ENCODE assay signal across 8 cellular contexts in the genomic region with DNA sequence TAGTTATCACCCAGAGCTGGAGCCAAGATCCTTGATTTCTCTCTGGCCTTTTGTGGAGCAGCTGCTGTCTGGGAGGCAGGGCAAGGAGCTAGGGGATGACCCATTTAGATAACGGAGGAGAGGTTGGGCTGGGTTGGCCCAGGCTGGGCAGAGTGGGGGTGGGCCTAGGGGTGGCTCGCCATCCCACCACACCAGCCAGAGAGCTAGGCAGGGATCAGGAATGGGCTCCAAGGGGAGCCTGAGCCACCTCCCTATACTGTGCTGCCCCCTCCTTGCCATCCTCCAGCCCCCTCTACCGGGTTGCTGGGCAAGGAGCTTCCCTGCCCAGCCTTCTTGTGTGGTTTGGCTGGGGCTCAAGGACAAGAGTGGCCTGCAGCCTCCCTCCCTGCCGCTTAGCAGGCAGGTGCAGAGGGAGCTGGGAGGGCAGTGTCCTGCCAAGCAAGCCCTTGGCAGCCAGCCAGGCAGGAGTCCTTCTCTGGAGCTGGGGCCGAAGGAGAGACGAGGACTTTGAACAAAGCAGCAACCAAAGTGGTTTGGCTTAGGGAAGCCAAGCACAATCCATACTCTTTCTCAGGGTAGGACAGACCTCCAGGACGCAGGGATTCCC. TPM values are rescaled to one million over a fixed set of nuclear protein-coding genes. Genes with fewer than 3 reads are reported as not detected.
DNase-seq lines count a peak whose midpoint lies in the region; ATAC-seq, FAIRE-seq and TF ChIP-seq lines count a peak whose summit lies in the region.

No MANE protein-coding gene starts in this region.

- DNase-seq in Caki2 (ENCODE audit: low read depth) (peak; percentile 84), NCI-H2029 (lab: John Stamatoyannopoulos, UW) (peak; percentile 95), astrocyte of the cerebellum (ENCODE audit: low read depth) (no peak), HepG2 (ENCODE audit: low spot score) (peak; percentile 59), transverse colon (peak; percentile 93), AG08396 (ENCODE audit: low spot score) (no peak)
- DNase-seq in activated naive CD4-positive, alpha-beta T cell (lab: John Stamatoyannopoulos, UW): no peak

- TF ChIP-seq EP300 in HepG2 (IDR thresholded peaks at IDR 0.05; ENCODE audit: low read depth in 2 of 2, low read length in 2 of 2) (no peak), HepG2 (CRISPR knock-in tag; IDR thresholded peaks at IDR 0.05; ENCODE audit: borderline replicate concordance) (no peak), transverse colon (IDR thresholded peaks at IDR 0.05; ENCODE audit: low read depth) (no peak)

- H3K4me3 ChIP-seq in astrocyte of the cerebellum (ENCODE audit: low read depth, low read length) (no peak overlapping the region), HepG2 (replicated peaks in 1 of 3; ENCODE audit: insufficient read depth in 1 of 3, low read depth in 2 of 3, low read length in 3 of 3) (peak overlapping the region; percentile 43 to 64 (median 54); a peak in 5 of 6 replicates), transverse colon (peak overlapping the region in 2 of 4 donors; percentile 17 to 43)

- POLR2A ChIA-PET in HepG2 (lab: Yijun Ruan, JAX): interaction anchor here (1.2 to 3.9 kb wide), 9 partner anchors 16 to 196 kb away, joined by 3 to 71 read pairs (median 22); a partner anchor contains a TSS

- H4K20me1 ChIP-seq in HepG2 (ENCODE audit: insufficient read depth, low read length): no peaks in the 10 kb centered on the region; the same call in 1 of the 2 replicates

- intact Hi-C loops in HepG2 (cut with micrococcal nuclease; ENCODE audit: unreplicated experiment): loop anchor here (5.0 kb wide), 1 partner anchor 195 kb away; a partner anchor contains a TSS
- intact Hi-C loops in transverse colon (cut with DNase I; ENCODE audit: low total_unique reads): no loop called here

- peak; percentile 5 for ATAC-seq in HepG2
- ATAC-seq in GM21825 (IDR thresholded peaks at IDR 0.05; ENCODE audit: unreplicated experiment): no peak

- H3K4me2 ChIP-seq in HepG2 (ENCODE audit: low read depth, low read length): peak overlapping the region; percentile 95

- 17% methylated on average over 3 of the region's 7 CpGs for WGBS in HepG2 (ENCODE audit: low lambda C conversion rate)
- 17% methylated on average over 5 of the region's 7 CpGs; no CpG with 5 or more reads in 1 of the 2 donors for WGBS in transverse colon (ENCODE audit: low coverage in 1 of 2), 2 donors

- TF ChIP-seq POLR2A in HepG2 (IDR thresholded peaks at IDR 0.05; ENCODE audit: insufficient read depth in 1 of 2, low read depth in 2 of 2, low read length in 2 of 2): no peak
- peak; percentile 33 for TF ChIP-seq POLR2A in transverse colon (IDR thresholded peaks at IDR 0.05)

- FAIRE-seq in HepG2 (lab: Jason Lieb, UNC): peak; percentile 40

- no peaks in the 10 kb centered on the region for H3K9me3 ChIP-seq in HepG2 (ENCODE audit: low read length)
- H3K9me3 ChIP-seq in transverse colon: no peaks in the 10 kb centered on the region

- no TSS peak for BruUV-seq in HepG2 (replicated peaks; lab: Mats Ljungman, UMichigan)

- TF ChIP-seq CTCF in astrocyte of the cerebellum (IDR thresholded peaks at IDR 0.05; ENCODE audit: low read depth, low read length, missing control alignments): peak; percentile 12
- peak; percentile 45; the same call in 1 of the 2 replicates for TF ChIP-seq CTCF in HepG2 (CRISPR knock-in tag; IDR thresholded peaks at IDR 0.05)
- no peak for TF ChIP-seq CTCF in transverse colon (IDR thresholded peaks at IDR 0.05)

- no peak overlapping the region for H2AFZ ChIP-seq in HepG2 (ENCODE audit: low read length)

- H3K4me1 ChIP-seq in HepG2 (ENCODE audit: insufficient read depth, low read length) (peaks cover 86% of the 10 kb centered on the region), transverse colon (peaks cover 48 to 85% (median 65%) of the 10 kb centered on the region in 4 donors)

- H3K27me3 ChIP-seq in HepG2 (ENCODE audit: control insufficient read depth in 1 of 2, insufficient read depth in 2 of 2, low read length in 2 of 2) (no peaks in the 10 kb centered on the region; a peak in 1 of 5 replicates), transverse colon (no peaks in the 10 kb centered on the region)

- no peak for TF ChIP-seq RAD21 in HepG2 (CRISPR knock-in tag; IDR thresholded peaks at IDR 0.05)

- H3K9ac ChIP-seq in HepG2 (ENCODE audit: insufficient read depth, low read depth, low read length): peak overlapping the region; percentile 48; the same call in 1 of the 2 replicates

- peaks cover 27% of the 10 kb centered on the region for H3K79me2 ChIP-seq in HepG2 (ENCODE audit: insufficient read depth, low read length)

- H3K27ac ChIP-seq in HepG2 (ENCODE audit: extremely low read length, insufficient read depth, low read length) (peak overlapping the region; percentile 70), transverse colon (peak overlapping the region; percentile 84 to 93 (median 90))

- H3K36me3 ChIP-seq in HepG2 (replicated peaks in 1 of 2; ENCODE audit: control insufficient read depth in 1 of 2, insufficient read depth in 2 of 2, low read length in 2 of 2) (no peaks in the 10 kb centered on the region), transverse colon (no peaks in the 10 kb centered on the region)

- CTCF ChIA-PET in HepG2 (lab: Yijun Ruan, JAX; ENCODE audit: low intra/inter-chr PET ratio, low total read pairs): interaction anchor here (1.5 kb wide), 1 partner anchor 44 kb away, joined by 6 read pairs; no protein-coding TSS in a partner anchor

- in situ Hi-C loops in Caki2 (cut with HindIII; ENCODE audit: low pct_unique_long_range_greater_than_20kb, low sequenced_read_pairs) (no loop called here), astrocyte of the cerebellum (cut with HindIII; ENCODE audit: low sequenced_read_pairs) (no loop called here), HepG2 (cut with HindIII; ENCODE audit: extremely low pct_ligation_motif_present, low pct_unique_long_range_greater_than_20kb) (no loop called here), transverse colon (cut with MboI; ENCODE audit: low pct_ligation_motif_present in 1 of 4, low pct_unique_long_range_greater_than_20kb in 1 of 4, low sequenced_read_pairs in 3 of 4) (no loop called here)

TF ChIP-seq in HepG2, 621 proteins besides CTCF, POLR2A, EP300 and RAD21 (continues in another document):
- TF ChIP-seq ISL2 (CRISPR knock-in tag; IDR thresholded peaks at IDR 0.05): no peak
- TF ChIP-seq ZNF547 (CRISPR knock-in tag; IDR thresholded peaks at IDR 0.05): no peak
- no peak for TF ChIP-seq ADNP (CRISPR knock-in tag; IDR thresholded peaks at IDR 0.05)
- TF ChIP-seq ZNF841 (CRISPR knock-in tag; IDR thresholded peaks at IDR 0.05; ENCODE audit: borderline replicate concordance): no peak

RNA-seq across cellular contexts. Expression of a gene that starts 4.1 kb away (rescaled TPM):
- total RNA-seq in Caki2 (2014; rRNA removed; shearing (Covaris generic); ENCODE audit: low replicate concordance): 8.3 and 11.9 TPM in 2 replicates
- total RNA-seq in HepG2 (2016; rRNA removed; fragmentation: Illumina TruSeq; extraction: Trizol): 1.1 and 1.2 TPM in 2 replicates
- total RNA-seq in HepG2 (2016; cell fraction: cytosol; rRNA removed; fragmentation: Illumina TruSeq; extraction: Trizol; ENCODE audit: low read depth): 0.10 and 0.18 TPM in 2 replicates
- 0.79 and 1.1 TPM in 2 replicates for total RNA-seq in HepG2 (2016; cell fraction: insoluble cytoplasmic fraction; rRNA removed; fragmentation: Illumina TruSeq; extraction: Trizol)
- total RNA-seq in HepG2 (2016; cell fraction: membrane; rRNA removed; fragmentation: Illumina TruSeq; extraction: Trizol): 0.65 and 0.71 TPM in 2 replicates
- total RNA-seq in HepG2 (2016; cell fraction: nucleus; rRNA removed; fragmentation: Illumina TruSeq; extraction: Trizol): 1.5 and 1.6 TPM in 2 replicates
- 0.68 and 0.75 TPM in 2 replicates for polyA plus RNA-seq in HepG2 (2011; rRNA removed)
- polyA plus RNA-seq in HepG2 (2011; cell fraction: cytosol; rRNA removed): 0.47 and 0.54 TPM in 2 replicates
- polyA plus RNA-seq in HepG2 (2011; cell fraction: nucleus; rRNA removed): 1.2 TPM in 2 replicates
- polyA plus RNA-seq in HepG2 (2012): 0.35 and 0.38 TPM in 2 replicates
- 0.17 and 0.19 TPM in 2 replicates for polyA plus RNA-seq in HepG2 (2016; cell fraction: cytosol; fragmentation: Illumina TruSeq; extraction: Trizol; ENCODE audit: low read depth)
- 0.99 and 1.4 TPM in 2 replicates for polyA plus RNA-seq in HepG2 (2016; cell fraction: insoluble cytoplasmic fraction; fragmentation: Illumina TruSeq; extraction: Trizol; ENCODE audit: low read depth)
- polyA plus RNA-seq in HepG2 (2016; cell fraction: membrane; fragmentation: Illumina TruSeq; extraction: Trizol; ENCODE audit: low read depth): 0.41 and 0.78 TPM in 2 replicates
- polyA plus RNA-seq in HepG2 (2016; cell fraction: nucleus; fragmentation: Illumina TruSeq; extraction: Trizol; ENCODE audit: insufficient read depth, low read depth): 2.5 and 3.1 TPM in 2 replicates
- 1.7 and 4.8 TPM in 2 replicates for polyA minus RNA-seq in HepG2 (2011; rRNA and poly(A)+ RNA removed; ENCODE audit: low replicate concordance)
- polyA minus RNA-seq in HepG2 (2011; cell fraction: cytosol; rRNA and poly(A)+ RNA removed): 0.89 and 1.3 TPM in 2 replicates
- polyA minus RNA-seq in HepG2 (2011; cell fraction: nucleus; rRNA and poly(A)+ RNA removed): 1.2 and 1.7 TPM in 2 replicates
- 10 to 100 TPM; 12.5 to 46.8 (median 24.4) TPM for total RNA-seq in transverse colon

RNA-seq across cellular contexts. Expression of a gene that starts 39.3 kb away (rescaled TPM):
- not detected in 2 replicates for total RNA-seq in Caki2 (2014; rRNA removed; shearing (Covaris generic); ENCODE audit: low replicate concordance)
- total RNA-seq in HepG2 (2016; rRNA removed; fragmentation: Illumina TruSeq; extraction: Trizol) (not detected in 2 replicates), transverse colon (under 1 TPM in 2 of 4 donors, not detected in 2; 0.32 to 0.41 TPM)
- not detected in 2 replicates for total RNA-seq in HepG2 (2016; cell fraction: cytosol; rRNA removed; fragmentation: Illumina TruSeq; extraction: Trizol; ENCODE audit: low read depth)
- total RNA-seq in HepG2 (2016; cell fraction: insoluble cytoplasmic fraction; rRNA removed; fragmentation: Illumina TruSeq; extraction: Trizol): not detected in 2 replicates
- not detected in 2 replicates for total RNA-seq in HepG2 (2016; cell fraction: membrane; rRNA removed; fragmentation: Illumina TruSeq; extraction: Trizol)
- not detected in 2 replicates for total RNA-seq in HepG2 (2016; cell fraction: nucleus; rRNA removed; fragmentation: Illumina TruSeq; extraction: Trizol)
- not detected in 2 replicates for polyA plus RNA-seq in HepG2 (2011; rRNA removed)
- not detected in 2 replicates for polyA plus RNA-seq in HepG2 (2011; cell fraction: cytosol; rRNA removed)
- polyA plus RNA-seq in HepG2 (2011; cell fraction: nucleus; rRNA removed): not detected in 2 replicates
- polyA plus RNA-seq in HepG2 (2012): not detected in 2 replicates
- not detected in 2 replicates for polyA plus RNA-seq in HepG2 (2016; cell fraction: cytosol; fragmentation: Illumina TruSeq; extraction: Trizol; ENCODE audit: low read depth)
- not detected in 2 replicates for polyA plus RNA-seq in HepG2 (2016; cell fraction: insoluble cytoplasmic fraction; fragmentation: Illumina TruSeq; extraction: Trizol; ENCODE audit: low read depth)
- polyA plus RNA-seq in HepG2 (2016; cell fraction: membrane; fragmentation: Illumina TruSeq; extraction: Trizol; ENCODE audit: low read depth): not detected in 2 replicates
- polyA plus RNA-seq in HepG2 (2016; cell fraction: nucleus; fragmentation: Illumina TruSeq; extraction: Trizol; ENCODE audit: insufficient read depth, low read depth): not detected in 2 replicates
- 0.77 TPM in 1 of 2 replicates, not detected in the other for polyA minus RNA-seq in HepG2 (2011; rRNA and poly(A)+ RNA removed; ENCODE audit: low replicate concordance)
- polyA minus RNA-seq in HepG2 (2011; cell fraction: cytosol; rRNA and poly(A)+ RNA removed): not detected in 2 replicates
- not detected in 2 replicates for polyA minus RNA-seq in HepG2 (2011; cell fraction: nucleus; rRNA and poly(A)+ RNA removed)

Comparison
In these comparisons a context has a peak if more than half of its experiments do, and no peak if none do; other contexts are left out.
1. DNase-seq: peak in Caki2 (single experiment), NCI-H2029 (single experiment), HepG2 (single experiment) and transverse colon (single experiment); none in astrocyte of the cerebellum (single experiment), AG08396 (single experiment) and activated naive CD4-positive, alpha-beta T cell (0 of 4).
2. CTCF ChIP-seq: peak in astrocyte of the cerebellum (single experiment) and HepG2 (single experiment); none in transverse colon (0 of 5).